In genomic region chr20:10034717-10035571, GRCh38 we compare ENCODE assay signal across 8 cellular contexts. TPM values are rescaled to one million over a fixed set of nuclear protein-coding genes. Genes with fewer than 3 reads are reported as not detected.
DNase-seq lines count a peak whose midpoint lies in the region; ATAC-seq, FAIRE-seq and TF ChIP-seq lines count a peak whose summit lies in the region.

Gene ANKEF1, plus strand, starts transcription at chr20:10034987. Its CDS starts 3,315 bp downstream, at chr20:10038302.

- POLR2A ChIA-PET in endothelial cell of umbilical vein (lab: Charles Lee), result no interaction called here

- H3K9ac ChIP-seq in BLaER1 treated with 17β-estradiol and CSF1 and Interleukin-3, amounts not matched to agents 10 nM and 100 nM, result peak within 1 kb of the TSS in 8 of 11 experiments; percentile 48 to 68 (median 57); a peak in 14 of 22 replicates
- peak within 1 kb of the TSS; percentile 71 for H3K9ac ChIP-seq in endothelial cell of umbilical vein (replicated peaks; ENCODE audit: extremely low read depth, insufficient read depth, low read length)

- H3K4me1 Mint-ChIP-seq in activated CD8-positive, alpha-beta memory T cell treated with anti-CD3 and anti-CD28 coated beads, Interleukin-2, amount 10 ng/mL, durations not matched to agents 7 days and 5 days, result peaks cover 9% of the 10 kb centered on the region

- no peak for TF ChIP-seq CTCF in endothelial cell of umbilical vein (IDR thresholded peaks at IDR 0.05; ENCODE audit: extremely low read depth in 1 of 2, insufficient read depth in 1 of 2, low read depth in 1 of 2, low read length in 2 of 2)

- peak within 1 kb of the TSS; percentile 92 for H2AFZ ChIP-seq in endothelial cell of umbilical vein (ENCODE audit: low read depth, low read length)

- H3K9me3 ChIP-seq in BLaER1 treated with 17β-estradiol and CSF1 and Interleukin-3, amounts not matched to agents 10 nM and 100 nM (replicated peaks in 1 of 11), result peaks cover 0 to 7% (median 0%) of the 10 kb centered on the region in 11 experiments; a peak in 6 of 22 replicates
- H3K9me3 ChIP-seq in endothelial cell of umbilical vein (replicated peaks; ENCODE audit: control insufficient read depth, insufficient read depth, low read length) (no peaks in the 10 kb centered on the region), mesodermal cell (ENCODE audit: control insufficient read depth, low read length) (no peaks in the 10 kb centered on the region)

- peak within 1 kb of the TSS; percentile 61 for H3K4me3 Mint-ChIP-seq in activated CD8-positive, alpha-beta memory T cell treated with anti-CD3 and anti-CD28 coated beads, Interleukin-2, amount 10 ng/mL, durations not matched to agents 7 days and 5 days

- peak; percentile 56 for FAIRE-seq in endothelial cell of umbilical vein (lab: Jason Lieb, UNC)

- H3K79me2 ChIP-seq in endothelial cell of umbilical vein (ENCODE audit: control insufficient read depth, insufficient read depth, low read length), result no peaks in the 10 kb centered on the region

- no peaks in the 10 kb centered on the region for H4K20me1 ChIP-seq in BLaER1 treated with 17β-estradiol and CSF1 and Interleukin-3, amounts not matched to agents 10 nM and 100 nM
- H4K20me1 ChIP-seq in endothelial cell of umbilical vein (replicated peaks; ENCODE audit: control insufficient read depth, extremely low read depth, insufficient read depth, low read length), result no peaks in the 10 kb centered on the region

- H3K36me3 ChIP-seq in BLaER1 treated with 17β-estradiol and CSF1 and Interleukin-3, amounts not matched to agents 10 nM and 100 nM, result no peaks in the 10 kb centered on the region
- H3K36me3 ChIP-seq in endothelial cell of umbilical vein (ENCODE audit: control insufficient read depth in 2 of 2, extremely low read depth in 1 of 2, insufficient read depth in 2 of 2, low read length in 2 of 2) (no peaks in the 10 kb centered on the region), mesodermal cell (ENCODE audit: control insufficient read depth, insufficient read depth, low read length) (no peaks in the 10 kb centered on the region)

- BruUV-seq in endothelial cell of umbilical vein (replicated peaks; lab: Mats Ljungman, UMichigan), result TSS peak; percentile 63

- dilution Hi-C loops in endothelial cell of umbilical vein (cut with MboI; ENCODE audit: extremely low pct_ligation_motif_present, low sequenced_read_pairs), result no loop called here

- DNase-seq in NCI-H69 (lab: John Stamatoyannopoulos, UW) (peak; percentile 96), endothelial cell of umbilical vein (ENCODE audit: low read depth, low spot score) (peak; percentile 64)
- peak; percentile 88 for DNase-seq in activated CD8-positive, alpha-beta memory T cell treated with anti-CD3 and anti-CD28 coated beads, Interleukin-2, amount 10 ng/mL, durations not matched to agents 7 days and 5 days
- DNase-seq in stimulated activated CD8-positive, alpha-beta memory T cell treated with anti-CD3 and anti-CD28 coated beads, Interleukin-15, amount 100 ng/mL, for 4 hours (ENCODE audit: low read depth in 2 of 2), result peak; percentile 50 to 53

- H3K4me2 ChIP-seq in BLaER1 treated with 17β-estradiol and CSF1 and Interleukin-3, amounts not matched to agents 10 nM and 100 nM, result peak within 1 kb of the TSS; percentile 55 to 84 (median 69)
- peak within 1 kb of the TSS; percentile 66 for H3K4me2 ChIP-seq in endothelial cell of umbilical vein (ENCODE audit: insufficient read depth, low read length)

- no peaks in the 10 kb centered on the region for H3K9me1 ChIP-seq in endothelial cell of umbilical vein (replicated peaks; ENCODE audit: control insufficient read depth, extremely low read depth, insufficient read depth, low read length)

- TF ChIP-seq POLR2A in endothelial cell of umbilical vein (IDR thresholded peaks at IDR 0.05; ENCODE audit: low read depth, low read length), result no peak

- peaks cover 14% of the 10 kb centered on the region for H3K27me3 Mint-ChIP-seq in activated CD8-positive, alpha-beta memory T cell treated with anti-CD3 and anti-CD28 coated beads, Interleukin-2, amount 10 ng/mL, durations not matched to agents 7 days and 5 days

- intact Hi-C loops in endothelial cell of umbilical vein (cut with micrococcal nuclease), result loop anchor here (1.0 to 5.0 kb wide), 2 partner anchors 41 to 392 kb away; no protein-coding TSS in a partner anchor

- WGBS in mesodermal cell (ENCODE audit: insufficient coverage in 2 of 2), 2 experiments, result 1% methylated on average over 23 to 36 of the region's 65 CpGs

- peak within 1 kb of the TSS in 9 of 11 experiments; percentile 15 to 62 (median 51); a peak in 13 of 22 replicates for H3K27ac ChIP-seq in BLaER1 treated with 17β-estradiol and CSF1 and Interleukin-3, amounts not matched to agents 10 nM and 100 nM
- H3K27ac ChIP-seq in endothelial cell of umbilical vein (ENCODE audit: insufficient read depth, low read depth, low read length), result peak within 1 kb of the TSS; percentile 58
- H3K27ac ChIP-seq in mesodermal cell (ENCODE audit: low read depth, low read length, severe bottlenecking), result no peak within 1 kb of the TSS

- CTCF ChIA-PET in activated CD8-positive, alpha-beta memory T cell treated with anti-CD3 and anti-CD28 coated beads, Interleukin-2, amount 10 ng/mL, durations not matched to agents 7 days and 5 days (lab: Charles Lee), result interaction anchor here (0.7 to 1.3 kb wide), 3 partner anchors 14 to 636 kb away, joined by 3 to 4 read pairs (median 3); no protein-coding TSS in a partner anchor
- CTCF ChIA-PET in endothelial cell of umbilical vein (lab: Charles Lee), result interaction anchor here (0.9 to 2.3 kb wide), 7 partner anchors 9 to 627 kb away, joined by 3 to 10 read pairs (median 4); no protein-coding TSS in a partner anchor

- peak within 1 kb of the TSS; percentile 66 for H3K27ac Mint-ChIP-seq in activated CD8-positive, alpha-beta memory T cell treated with anti-CD3 and anti-CD28 coated beads, Interleukin-2, amount 10 ng/mL, durations not matched to agents 7 days and 5 days

- H3K4me3 ChIP-seq in BLaER1 treated with 17β-estradiol and CSF1 and Interleukin-3, amounts not matched to agents 10 nM and 100 nM, result peak within 1 kb of the TSS; percentile 51 to 72 (median 56)
- peak within 1 kb of the TSS; percentile 48 to 88 (median 60) for H3K4me3 ChIP-seq in endothelial cell of umbilical vein (replicated peaks in 1 of 3; ENCODE audit: insufficient read depth in 1 of 3, low read depth in 1 of 3, low read length in 3 of 3)
- H3K4me3 ChIP-seq in mesodermal cell (ENCODE audit: extremely low read depth, insufficient read depth, low read length, poor library complexity, severe bottlenecking), result peak within 1 kb of the TSS; percentile 51

- peaks cover 18% of the 10 kb centered on the region for H3K36me3 Mint-ChIP-seq in activated CD8-positive, alpha-beta memory T cell treated with anti-CD3 and anti-CD28 coated beads, Interleukin-2, amount 10 ng/mL, durations not matched to agents 7 days and 5 days

- peaks cover under 1 to 7% (median 4%) of the 10 kb centered on the region in 10 experiments; a peak in 10 of 20 replicates for H3K4me1 ChIP-seq in BLaER1 treated with 17β-estradiol and CSF1 and Interleukin-3, amounts not matched to agents 10 nM and 100 nM
- H3K4me1 ChIP-seq in endothelial cell of umbilical vein (ENCODE audit: control insufficient read depth, extremely low read depth, insufficient read depth, low read length) (peaks cover 5% of the 10 kb centered on the region), mesodermal cell (ENCODE audit: control insufficient read depth, insufficient read depth, low read length, poor library complexity, severe bottlenecking) (no peaks in the 10 kb centered on the region)

- peak; percentile 98 for ATAC-seq in GM19397 (IDR thresholded peaks at IDR 0.05; ENCODE audit: unreplicated experiment)
- ATAC-seq in HG03565 (IDR thresholded peaks at IDR 0.05; ENCODE audit: unreplicated experiment), result peak; percentile 94
- peak; percentile 99 for ATAC-seq in activated CD8-positive, alpha-beta memory T cell treated with anti-CD3 and anti-CD28 coated beads, Interleukin-2, amount 10 ng/mL, durations not matched to agents 7 days and 5 days

- H3K9me3 Mint-ChIP-seq in activated CD8-positive, alpha-beta memory T cell treated with anti-CD3 and anti-CD28 coated beads, Interleukin-2, amount 10 ng/mL, durations not matched to agents 7 days and 5 days (ENCODE audit: low read depth), result no peaks in the 10 kb centered on the region

- H3K27me3 ChIP-seq in BLaER1 treated with 17β-estradiol and CSF1 and Interleukin-3, amounts not matched to agents 10 nM and 100 nM, result no peaks in the 10 kb centered on the region
- peaks cover 0 to 2% of the 10 kb centered on the region in 2 experiments for H3K27me3 ChIP-seq in endothelial cell of umbilical vein (ENCODE audit: control insufficient read depth in 2 of 2, insufficient read depth in 2 of 2, low read length in 2 of 2)

TF ChIP-seq in endothelial cell of umbilical vein, 7 proteins besides CTCF, POLR2A, EP300 and RAD21:
- peak; percentile 20 for TF ChIP-seq MAX (IDR thresholded peaks at IDR 0.05; ENCODE audit: insufficient read depth, insufficient read length)
- TF ChIP-seq JUN (IDR thresholded peaks at IDR 0.05; ENCODE audit: borderline replicate concordance, insufficient read depth, insufficient read length, low read depth), result no peak

RNA-seq across cellular contexts. Expression of gene ANKEF1, which starts in this region (rescaled TPM):
- total RNA-seq in activated CD8-positive, alpha-beta memory T cell treated with anti-CD3 and anti-CD28 coated beads, Interleukin-2, amount 10 ng/mL, durations not matched to agents 7 days and 5 days, result 1 to 10 TPM; 4.8 to 7.3 TPM
- 1.8 and 2.4 TPM in 2 replicates for total RNA-seq in endothelial cell of umbilical vein
- 0.58 and 0.65 TPM in 2 replicates for polyA plus RNA-seq in endothelial cell of umbilical vein
- polyA plus RNA-seq in endothelial cell of umbilical vein (2011; cell fraction: cytosol; rRNA removed), result 0.83 and 1.0 TPM in 2 replicates
- polyA plus RNA-seq in endothelial cell of umbilical vein (2011; cell fraction: nucleus; rRNA removed), result 0.66 and 0.69 TPM in 2 replicates
- 2.1 TPM in 2 replicates for polyA plus RNA-seq in endothelial cell of umbilical vein (2012)
- 1.1 and 1.6 TPM in 2 replicates for polyA minus RNA-seq in endothelial cell of umbilical vein
- polyA minus RNA-seq in endothelial cell of umbilical vein (2011; cell fraction: cytosol; rRNA and poly(A)+ RNA removed), result 5.6 TPM
- 0.67 and 0.72 TPM in 2 replicates for polyA minus RNA-seq in endothelial cell of umbilical vein (2011; cell fraction: nucleus; rRNA and poly(A)+ RNA removed)
- polyA plus RNA-seq in mesodermal cell (2013, experiment 1 of 2), result 1.2 TPM
- 1.4 TPM for polyA plus RNA-seq in mesodermal cell (2013, experiment 2 of 2)
